In the genomic region with DNA sequence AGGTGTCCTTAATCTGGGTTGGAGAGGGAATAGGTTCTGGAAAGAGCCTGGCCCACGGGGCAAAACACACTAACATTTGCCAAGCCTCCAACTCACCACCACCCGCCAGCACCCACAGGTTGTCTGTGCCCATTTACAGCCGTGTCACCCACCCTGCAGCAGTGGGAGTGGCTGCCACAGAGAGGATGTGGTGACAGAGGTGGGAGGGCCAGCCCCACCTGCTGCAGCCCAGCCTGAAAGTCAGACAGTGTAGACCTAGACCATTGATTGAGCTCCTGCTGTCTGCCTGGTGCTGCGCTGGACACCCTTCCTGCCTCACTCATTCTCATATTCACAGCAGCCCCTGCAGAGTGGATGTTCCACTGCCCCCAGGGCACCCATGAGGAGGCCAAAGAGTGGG, we compare ENCODE assay signal across 11 cellular contexts.
DNase-seq lines count a peak whose midpoint lies in the region; ATAC-seq and TF ChIP-seq lines count a peak whose summit lies in the region.
"Had no signal": no experiment of that assay in that cellular context is flagged by ENCODE, and none has a peak within 500 bp of the region (broad histone marks: within the 10 kb centered on the region; RNA-seq: fewer than 3 reads in every experiment).

No MANE protein-coding gene starts in this region.

- peak overlapping the region; percentile 54 for H3K4me3 Mint-ChIP-seq in activated naive CD8-positive, alpha-beta T cell

- H3K9me3 Mint-ChIP-seq in activated naive CD8-positive, alpha-beta T cell (ENCODE audit: low read depth), result no peaks in the 10 kb centered on the region

- H3K4me1 Mint-ChIP-seq in activated naive CD8-positive, alpha-beta T cell (ENCODE audit: low read depth), result peaks cover 75% of the 10 kb centered on the region

- H3K27ac Mint-ChIP-seq in activated naive CD8-positive, alpha-beta T cell, result peak overlapping the region; percentile 84

- TF ChIP-seq POLR2A in GM18505 (IDR thresholded peaks at IDR 0.05; ENCODE audit: borderline replicate concordance, extremely low read depth, insufficient read depth, insufficient read length), result peak; percentile 43

- no peaks in the 10 kb centered on the region for H3K27me3 Mint-ChIP-seq in activated naive CD8-positive, alpha-beta T cell

- peak; percentile 58 for DNase-seq in activated CD4-positive, CD25-positive, alpha-beta regulatory T cell treated with anti-CD3 and anti-CD28 coated beads, Interleukin-2, amount 50 U/mL, for 16 hours (ENCODE audit: low read depth, low spot score)
- DNase-seq in stimulated activated CD4-positive, alpha-beta T cell treated with anti-CD3 and anti-CD28 coated beads, TNF-alpha, amount 100 ng/mL, for 24 hours (ENCODE audit: low read depth in 3 of 3), result peak in 2 of 3 experiments; percentile 30 to 53
- DNase-seq in Kasumi-1 (lab: John Stamatoyannopoulos, UW) (no peak), amygdala (lab: John Stamatoyannopoulos, UW) (no peak), HK-2 (ENCODE audit: unreplicated experiment) (no peak), NCI-H446 treated with DMSO at 0.1 percent for 48 hours (lab: John Stamatoyannopoulos, UW) (no peak)
- DNase-seq: DMS 273 treated with DMSO at 0.1 percent for 48 hours, NCI-H1417 treated with DMSO at 0.1 percent for 48 hours, psoas muscle had no signal

- peaks cover 36% of the 10 kb centered on the region for H3K36me3 Mint-ChIP-seq in activated naive CD8-positive, alpha-beta T cell

- ATAC-seq in GM18505 (IDR thresholded peaks at IDR 0.05; ENCODE audit: unreplicated experiment), result no peak

Comparison
In these comparisons a context has a peak if more than half of its experiments do, and no peak if none do; other contexts are left out.
1. DNase-seq: peak in activated CD4-positive, CD25-positive, alpha-beta regulatory T cell treated with anti-CD3 and anti-CD28 coated beads, Interleukin-2, amount 50 U/mL, for 16 hours (single experiment) and stimulated activated CD4-positive, alpha-beta T cell treated with anti-CD3 and anti-CD28 coated beads, TNF-alpha, amount 100 ng/mL, for 24 hours (2 of 3); none in Kasumi-1 (0 of 2), amygdala (0 of 56), HK-2 (single experiment) and NCI-H446 treated with DMSO at 0.1 percent for 48 hours (single experiment).